Comparison of ENCODE assay signal across 1 cellular context in the genomic region with DNA sequence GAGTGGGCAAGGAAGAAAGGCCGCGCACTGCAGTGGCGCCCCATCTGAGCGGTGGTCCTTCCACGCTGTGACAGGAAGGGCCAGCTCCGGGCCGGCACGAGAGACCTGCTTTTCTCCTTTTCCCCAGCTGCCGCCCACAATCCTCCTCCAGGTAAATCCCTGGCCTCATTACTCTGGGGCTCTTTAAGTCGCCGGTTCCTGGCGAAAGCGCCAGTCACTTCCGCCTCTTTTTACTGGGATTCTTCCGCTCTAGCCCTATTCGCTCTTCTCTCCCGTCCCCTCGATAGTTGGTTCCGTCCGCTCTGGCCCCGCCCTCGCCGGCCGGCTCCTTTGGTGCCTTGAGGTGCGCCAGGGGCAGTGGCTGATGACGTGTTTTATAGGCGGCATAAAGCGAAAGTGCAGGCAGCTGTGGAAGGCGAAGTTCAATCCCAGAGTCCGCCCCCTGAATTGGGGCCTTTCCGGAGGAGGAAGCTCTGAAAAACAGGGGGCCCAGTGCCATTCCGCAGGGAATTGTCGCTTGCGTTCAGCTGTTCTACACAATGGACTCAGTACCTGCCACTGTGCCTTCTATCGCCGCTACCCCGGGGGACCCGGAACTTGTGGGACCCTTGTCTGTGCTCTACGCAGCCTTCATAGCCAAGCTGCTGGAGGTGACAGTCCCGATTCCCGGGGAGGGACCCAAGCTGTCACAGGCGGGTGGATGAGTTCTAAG.
TF ChIP-seq lines count a peak whose summit lies in the region.

No MANE protein-coding gene starts in this region.

TF ChIP-seq in HEK293, 187 proteins besides CTCF, POLR2A, EP300 and RAD21 (continued from another document and continues in another):
- TF ChIP-seq, protein P1, sequence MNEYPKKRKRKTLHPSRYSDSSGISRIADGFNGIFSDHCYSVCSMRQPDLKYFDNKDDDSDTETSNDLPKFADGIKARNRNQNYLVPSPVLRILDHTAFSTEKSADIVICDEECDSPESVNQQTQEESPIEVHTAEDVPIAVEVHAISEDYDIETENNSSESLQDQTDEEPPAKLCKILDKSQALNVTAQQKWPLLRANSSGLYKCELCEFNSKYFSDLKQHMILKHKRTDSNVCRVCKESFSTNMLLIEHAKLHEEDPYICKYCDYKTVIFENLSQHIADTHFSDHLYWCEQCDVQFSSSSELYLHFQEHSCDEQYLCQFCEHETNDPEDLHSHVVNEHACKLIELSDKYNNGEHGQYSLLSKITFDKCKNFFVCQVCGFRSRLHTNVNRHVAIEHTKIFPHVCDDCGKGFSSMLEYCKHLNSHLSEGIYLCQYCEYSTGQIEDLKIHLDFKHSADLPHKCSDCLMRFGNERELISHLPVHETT (tag by site-specific recombination; IDR thresholded peaks at IDR 0.05) = peak; percentile 69; the same call in 1 of the 2 replicates
- TF ChIP-seq ZNF214 (tag by site-specific recombination; IDR thresholded peaks at IDR 0.05; ENCODE audit: borderline replicate concordance) (no peak), ZNF423 (tag by site-specific recombination; IDR thresholded peaks at IDR 0.05) (no peak), REPIN1 (tag by site-specific recombination; IDR thresholded peaks at IDR 0.05; ENCODE audit: low read depth) (no peak), ZSCAN5A (tag by site-specific recombination; IDR thresholded peaks at IDR 0.05) (no peak), KLF9 (tag by site-specific recombination; IDR thresholded peaks at IDR 0.05; ENCODE audit: low read depth) (no peak), ZSCAN4 (tag by site-specific recombination; IDR thresholded peaks at IDR 0.05) (no peak), ZNF366 (tag by site-specific recombination; conservative IDR thresholded peaks at IDR 0.05) (peak; percentile 76), ZBTB1 (tag by site-specific recombination; IDR thresholded peaks at IDR 0.05) (no peak), TRIM28 (IDR thresholded peaks at IDR 0.05; ENCODE audit: borderline replicate concordance, low read length) (peak; percentile 86; the same call in 1 of the 2 replicates), ZNF155 (tag by site-specific recombination; IDR thresholded peaks at IDR 0.05) (no peak), PBX3 (CRISPR knock-in tag; IDR thresholded peaks at IDR 0.05) (no peak), SALL2 (tag by site-specific recombination; IDR thresholded peaks at IDR 0.05; ENCODE audit: borderline replicate concordance) (no peak), BCL11B (tag by site-specific recombination; IDR thresholded peaks at IDR 0.05; ENCODE audit: low read depth) (peak; percentile 25; the same call in 1 of the 2 replicates), ZNF404 (tag by site-specific recombination; IDR thresholded peaks at IDR 0.05) (no peak), ZNF596 (tag by site-specific recombination; IDR thresholded peaks at IDR 0.05) (no peak), HOXC10 (CRISPR knock-in tag; IDR thresholded peaks at IDR 0.05) (no peak), ZFP3 (tag by site-specific recombination; IDR thresholded peaks at IDR 0.05; ENCODE audit: low read depth) (no peak), ZBTB8A (tag by site-specific recombination; IDR thresholded peaks at IDR 0.05) (peak; percentile 75), ZNF16 (tag by site-specific recombination; IDR thresholded peaks at IDR 0.05; ENCODE audit: low read depth) (no peak), ZNF664 (tag by site-specific recombination; IDR thresholded peaks at IDR 0.05) (no peak), ZNF654 (tag by site-specific recombination; IDR thresholded peaks at IDR 0.05; ENCODE audit: low read depth) (no peak), KLF8 (tag by site-specific recombination; IDR thresholded peaks at IDR 0.05) (peak; percentile 67; the same call in 1 of the 2 replicates), ZNF274 (IDR thresholded peaks at IDR 0.05; ENCODE audit: low read length) (no peak), ZNF274 (tag by site-specific recombination; IDR thresholded peaks at IDR 0.05; ENCODE audit: borderline replicate concordance) (no peak), ZBTB44 (tag by site-specific recombination; IDR thresholded peaks at IDR 0.05) (no peak), ZNF146 (tag by site-specific recombination; IDR thresholded peaks at IDR 0.05) (no peak), ZFP69B (tag by site-specific recombination; IDR thresholded peaks at IDR 0.05) (0 out of 2 replicates have a peak, but pooled peaks have one; percentile 40), ZBTB17 (tag by site-specific recombination; IDR thresholded peaks at IDR 0.05) (peak; percentile 96), HOXA7 (CRISPR knock-in tag; IDR thresholded peaks at IDR 0.05; ENCODE audit: borderline replicate concordance) (no peak), HIC1 (tag by site-specific recombination; IDR thresholded peaks at IDR 0.05) (peak; percentile 42; the same call in 1 of the 2 replicates), ZNF248 (tag by site-specific recombination; IDR thresholded peaks at IDR 0.05) (no peak), ZNF132 (tag by site-specific recombination; IDR thresholded peaks at IDR 0.05; ENCODE audit: borderline replicate concordance) (no peak), ZFP37 (tag by site-specific recombination; IDR thresholded peaks at IDR 0.05) (peak; percentile 35), YY2 (tag by site-specific recombination; IDR thresholded peaks at IDR 0.05) (no peak), ELK4 (IDR thresholded peaks at IDR 0.05; ENCODE audit: borderline replicate concordance, low read depth, low read length) (0 out of 2 replicates have a peak, but pooled peaks have one; percentile 58), ZNF266 (tag by site-specific recombination; IDR thresholded peaks at IDR 0.05; ENCODE audit: low read depth) (no peak), SCRT2 (tag by site-specific recombination; IDR thresholded peaks at IDR 0.05) (no peak)
- TF ChIP-seq, protein P2, sequence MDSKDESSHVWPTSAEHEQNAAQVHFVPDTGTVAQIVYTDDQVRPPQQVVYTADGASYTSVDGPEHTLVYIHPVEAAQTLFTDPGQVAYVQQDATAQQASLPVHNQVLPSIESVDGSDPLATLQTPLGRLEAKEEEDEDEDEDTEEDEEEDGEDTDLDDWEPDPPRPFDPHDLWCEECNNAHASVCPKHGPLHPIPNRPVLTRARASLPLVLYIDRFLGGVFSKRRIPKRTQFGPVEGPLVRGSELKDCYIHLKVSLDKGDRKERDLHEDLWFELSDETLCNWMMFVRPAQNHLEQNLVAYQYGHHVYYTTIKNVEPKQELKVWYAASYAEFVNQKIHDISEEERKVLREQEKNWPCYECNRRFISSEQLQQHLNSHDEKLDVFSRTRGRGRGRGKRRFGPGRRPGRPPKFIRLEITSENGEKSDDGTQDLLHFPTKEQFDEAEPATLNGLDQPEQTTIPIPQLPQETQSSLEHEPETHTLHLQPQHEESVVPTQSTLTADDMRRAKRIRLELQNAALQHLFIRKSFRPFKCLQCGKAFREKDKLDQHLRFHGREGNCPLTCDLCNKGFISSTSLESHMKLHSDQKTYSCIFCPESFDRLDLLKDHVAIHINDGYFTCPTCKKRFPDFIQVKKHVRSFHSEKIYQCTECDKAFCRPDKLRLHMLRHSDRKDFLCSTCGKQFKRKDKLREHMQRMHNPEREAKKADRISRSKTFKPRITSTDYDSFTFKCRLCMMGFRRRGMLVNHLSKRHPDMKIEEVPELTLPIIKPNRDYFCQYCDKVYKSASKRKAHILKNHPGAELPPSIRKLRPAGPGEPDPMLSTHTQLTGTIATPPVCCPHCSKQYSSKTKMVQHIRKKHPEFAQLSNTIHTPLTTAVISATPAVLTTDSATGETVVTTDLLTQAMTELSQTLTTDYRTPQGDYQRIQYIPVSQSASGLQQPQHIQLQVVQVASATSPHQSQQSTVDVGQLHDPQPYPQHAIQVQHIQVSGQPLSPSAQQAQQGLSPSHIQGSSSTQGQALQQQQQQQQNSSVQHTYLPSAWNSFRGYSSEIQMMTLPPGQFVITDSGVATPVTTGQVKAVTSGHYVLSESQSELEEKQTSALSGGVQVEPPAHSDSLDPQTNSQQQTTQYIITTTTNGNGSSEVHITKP (tag by site-specific recombination; IDR thresholded peaks at IDR 0.05) = peak; percentile 98
- TF ChIP-seq, protein P3, sequence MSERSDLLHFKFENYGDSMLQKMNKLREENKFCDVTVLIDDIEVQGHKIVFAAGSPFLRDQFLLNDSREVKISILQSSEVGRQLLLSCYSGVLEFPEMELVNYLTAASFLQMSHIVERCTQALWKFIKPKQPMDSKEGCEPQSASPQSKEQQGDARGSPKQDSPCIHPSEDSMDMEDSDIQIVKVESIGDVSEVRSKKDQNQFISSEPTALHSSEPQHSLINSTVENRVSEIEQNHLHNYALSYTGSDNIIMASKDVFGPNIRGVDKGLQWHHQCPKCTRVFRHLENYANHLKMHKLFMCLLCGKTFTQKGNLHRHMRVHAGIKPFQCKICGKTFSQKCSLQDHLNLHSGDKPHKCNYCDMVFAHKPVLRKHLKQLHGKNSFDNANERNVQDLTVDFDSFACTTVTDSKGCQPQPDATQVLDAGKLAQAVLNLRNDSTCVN (tag by site-specific recombination; optimal IDR thresholded peaks at IDR 0.05) = peak; percentile 17
- TF ChIP-seq, protein P4, sequence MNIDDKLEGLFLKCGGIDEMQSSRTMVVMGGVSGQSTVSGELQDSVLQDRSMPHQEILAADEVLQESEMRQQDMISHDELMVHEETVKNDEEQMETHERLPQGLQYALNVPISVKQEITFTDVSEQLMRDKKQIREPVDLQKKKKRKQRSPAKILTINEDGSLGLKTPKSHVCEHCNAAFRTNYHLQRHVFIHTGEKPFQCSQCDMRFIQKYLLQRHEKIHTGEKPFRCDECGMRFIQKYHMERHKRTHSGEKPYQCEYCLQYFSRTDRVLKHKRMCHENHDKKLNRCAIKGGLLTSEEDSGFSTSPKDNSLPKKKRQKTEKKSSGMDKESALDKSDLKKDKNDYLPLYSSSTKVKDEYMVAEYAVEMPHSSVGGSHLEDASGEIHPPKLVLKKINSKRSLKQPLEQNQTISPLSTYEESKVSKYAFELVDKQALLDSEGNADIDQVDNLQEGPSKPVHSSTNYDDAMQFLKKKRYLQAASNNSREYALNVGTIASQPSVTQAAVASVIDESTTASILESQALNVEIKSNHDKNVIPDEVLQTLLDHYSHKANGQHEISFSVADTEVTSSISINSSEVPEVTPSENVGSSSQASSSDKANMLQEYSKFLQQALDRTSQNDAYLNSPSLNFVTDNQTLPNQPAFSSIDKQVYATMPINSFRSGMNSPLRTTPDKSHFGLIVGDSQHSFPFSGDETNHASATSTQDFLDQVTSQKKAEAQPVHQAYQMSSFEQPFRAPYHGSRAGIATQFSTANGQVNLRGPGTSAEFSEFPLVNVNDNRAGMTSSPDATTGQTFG (tag by site-specific recombination; IDR thresholded peaks at IDR 0.05; ENCODE audit: borderline replicate concordance) = no peak
